ENCODE assay signal across 11 cellular contexts in genomic region chr1:119453021-119453420, GRCh38. TPM values are rescaled to one million over a fixed set of nuclear protein-coding genes. Genes with fewer than 3 reads are reported as not detected.
DNase-seq lines count a peak whose midpoint lies in the region; TF ChIP-seq lines count a peak whose summit lies in the region.
"Had no signal": no experiment of that assay in that cellular context is flagged by ENCODE, and none has a peak within 500 bp of the region (broad histone marks: within the 10 kb centered on the region; RNA-seq: fewer than 3 reads in every experiment).

No MANE protein-coding gene starts in this region.

- H3K4me3 ChIP-seq in KMS-11 (IDR thresholded peaks at IDR 0.05; ENCODE audit: insufficient read depth, low read depth, low read length) = no peak overlapping the region

- H3K79me2 ChIP-seq in KMS-11 (ENCODE audit: insufficient read depth, low read depth) = no peaks in the 10 kb centered on the region

- H3K9ac ChIP-seq in KMS-11 = no peak overlapping the region

- no peaks in the 10 kb centered on the region for H4K20me1 ChIP-seq in KMS-11 (ENCODE audit: insufficient read depth)

- H3K4me2 ChIP-seq in KMS-11 = no peak overlapping the region

- no peak overlapping the region for H3K27ac ChIP-seq in KMS-11

- peak overlapping the region; percentile 30; the same call in 1 of the 2 replicates for H2AFZ ChIP-seq in KMS-11 (ENCODE audit: low read depth)

- peak; percentile 69 for DNase-seq in GM04503 (ENCODE audit: low read depth)
- DNase-seq in astrocyte of the hippocampus (ENCODE audit: low read depth, low spot score) = peak; percentile 56
- peak; percentile 80 for DNase-seq in myocyte (ENCODE audit: low read depth)
- DNase-seq in GDM1 (lab: John Stamatoyannopoulos, UW) = no peak
- no peak for DNase-seq in NCI-H82 (lab: John Stamatoyannopoulos, UW)
- no peak for DNase-seq in NCI-H2227 (lab: John Stamatoyannopoulos, UW; ENCODE audit: unreplicated experiment)
- DNase-seq: activated naive CD4-positive, alpha-beta T cell treated with anti-CD3 and anti-CD28 coated beads, Interleukin-2, amount 50 U/mL, for 16 hours; left ventricle myocardium superior; posterior cingulate gyrus had no signal

- no peaks in the 10 kb centered on the region for H3K36me3 ChIP-seq in KMS-11 (ENCODE audit: insufficient read depth)

- peaks cover 3% of the 10 kb centered on the region for H3K4me1 ChIP-seq in KMS-11 (ENCODE audit: low read depth, poor library complexity, severe bottlenecking)

- H3K27me3 ChIP-seq in KMS-11 (ENCODE audit: insufficient read depth, low read depth) = no peaks in the 10 kb centered on the region

- TF ChIP-seq CTCF in KMS-11 (conservative IDR thresholded peaks at IDR 0.05; ENCODE audit: low read depth, low read length) = no peak

RNA-seq across cellular contexts. Expression of gene HSD3B2, which starts 38.1 kb away (rescaled TPM):
- not detected in 2 replicates for total RNA-seq in myocyte
- polyA plus RNA-seq in myocyte (2012) = not detected
- total RNA-seq: endothelial cell of umbilical vein, left ventricle myocardium superior had no signal
- polyA plus RNA-seq: endothelial cell of umbilical vein had no signal

RNA-seq across cellular contexts. Expression of gene HSD3B1, which starts 54.0 kb away (rescaled TPM):
- total RNA-seq in myocyte = not detected in 2 replicates
- polyA plus RNA-seq in myocyte (2012) = 0.05 TPM
- total RNA-seq: endothelial cell of umbilical vein, left ventricle myocardium superior had no signal
- polyA plus RNA-seq: endothelial cell of umbilical vein had no signal

Comparison
In these comparisons a context has a peak if more than half of its experiments do, and no peak if none do; other contexts are left out.
1. DNase-seq: peak in GM04503 (single experiment), astrocyte of the hippocampus (single experiment) and myocyte (single experiment); none in GDM1 (single experiment), NCI-H82 (single experiment) and NCI-H2227 (single experiment).